ENCODE assay signal across 13 cellular contexts in genomic region chr10:14405076-14406065, GRCh38.
A peak's percentile ranks its signal among the peaks of the same experiment; 100 is the strongest.
DNase-seq lines count a peak whose midpoint lies in the region; ATAC-seq and TF ChIP-seq lines count a peak whose summit lies in the region.
"Had no signal": no experiment of that assay in that cellular context is flagged by ENCODE, and none has a peak within 500 bp of the region (broad histone marks: within the 10 kb centered on the region; RNA-seq: fewer than 3 reads in every experiment).

No MANE protein-coding gene starts in this region.

- peaks cover 28% of the 10 kb centered on the region for H3K27me3 Mint-ChIP-seq in activated T-helper 1 cell treated with anti-CD3 and anti-CD28 coated beads, Interleukin-12 subunit alpha, Interleukin-12 subunit beta, Interleukin-2, Interleukin-4 antibody, amounts not matched to agents 30 ng/mL and 10 ng/mL and 1 ng/mL, durations not matched to agents 14 hours and 24 hours and 36 hours (ENCODE audit: insufficient read depth)

- H3K27ac ChIP-seq in upper lobe of right lung = peak overlapping the region; percentile 11
- H3K27ac ChIP-seq: transverse colon had no signal

- DNase-seq in NCI-H526 (lab: John Stamatoyannopoulos, UW) (peak; percentile 12 to 24), NCI-H526 treated with DMSO at 0.1 percent for 48 hours (lab: John Stamatoyannopoulos, UW) (no peak), astrocyte of the spinal cord (ENCODE audit: low read depth, low spot score) (peak; percentile 94), iris pigment epithelial cell (ENCODE audit: low read depth) (peak; percentile 89), upper lobe of right lung (no peak), posterior vena cava (ENCODE audit: low spot score) (no peak)
- no peak for DNase-seq in activated T-helper 1 cell treated with anti-CD3 and anti-CD28 coated beads, Interleukin-12 subunit alpha, Interleukin-12 subunit beta, Interleukin-2, Interleukin-4 antibody, amounts not matched to agents 30 ng/mL and 10 ng/mL and 1 ng/mL, durations not matched to agents 14 hours and 24 hours and 36 hours (ENCODE audit: low spot score)
- DNase-seq: activated CD4-positive, alpha-beta T cell treated with anti-CD3 and anti-CD28 coated beads for 1 hour; activated naive CD4-positive, alpha-beta T cell treated with Interleukin-2 at 50 U/mL for 16 hours; naive B cell; NCI-H1436; transverse colon had no signal

- H3K4me3 ChIP-seq in astrocyte of the spinal cord (ENCODE audit: low read depth, low read length) (no peak overlapping the region), upper lobe of right lung (no peak overlapping the region)
- H3K4me3 ChIP-seq: transverse colon had no signal

- TF ChIP-seq CTCF in astrocyte of the spinal cord (IDR thresholded peaks at IDR 0.05; ENCODE audit: low read depth, low read length) = no peak
- TF ChIP-seq CTCF in upper lobe of right lung (IDR thresholded peaks at IDR 0.05) = no peak

- ATAC-seq in upper lobe of right lung = no peak
- no peak for ATAC-seq in HG03457 (IDR thresholded peaks at IDR 0.05; ENCODE audit: unreplicated experiment)

- no peaks in the 10 kb centered on the region for H3K36me3 Mint-ChIP-seq in activated T-helper 1 cell treated with anti-CD3 and anti-CD28 coated beads, Interleukin-12 subunit alpha, Interleukin-12 subunit beta, Interleukin-2, Interleukin-4 antibody, amounts not matched to agents 30 ng/mL and 10 ng/mL and 1 ng/mL, durations not matched to agents 14 hours and 24 hours and 36 hours (ENCODE audit: low read depth)

- H3K27me3 ChIP-seq in upper lobe of right lung = peaks cover 4% of the 10 kb centered on the region
- H3K27me3 ChIP-seq: transverse colon had no signal

- intact Hi-C loops in upper lobe of right lung (cut with DNase I) = no loop called here
- intact Hi-C loops in activated T-helper 1 cell treated with anti-CD3 and anti-CD28 coated beads, Interleukin-12 subunit alpha, Interleukin-12 subunit beta, Interleukin-2, Interleukin-4 antibody, amounts not matched to agents 30 ng/mL and 10 ng/mL and 1 ng/mL, durations not matched to agents 14 hours and 24 hours and 36 hours (cut with micrococcal nuclease) = no loop called here
- intact Hi-C loops in posterior vena cava (cut with DNase I) = no loop called here

- no peak overlapping the region for H3K4me3 Mint-ChIP-seq in activated T-helper 1 cell treated with anti-CD3 and anti-CD28 coated beads, Interleukin-12 subunit alpha, Interleukin-12 subunit beta, Interleukin-2, Interleukin-4 antibody, amounts not matched to agents 30 ng/mL and 10 ng/mL and 1 ng/mL, durations not matched to agents 14 hours and 24 hours and 36 hours
- H3K4me3 Mint-ChIP-seq: naive B cell had no signal

- peaks cover 8% of the 10 kb centered on the region for H3K9me3 Mint-ChIP-seq in activated T-helper 1 cell treated with anti-CD3 and anti-CD28 coated beads, Interleukin-12 subunit alpha, Interleukin-12 subunit beta, Interleukin-2, Interleukin-4 antibody, amounts not matched to agents 30 ng/mL and 10 ng/mL and 1 ng/mL, durations not matched to agents 14 hours and 24 hours and 36 hours

- in situ Hi-C loops in astrocyte of the spinal cord (cut with HindIII; ENCODE audit: low sequenced_read_pairs) = no loop called here

- no peaks in the 10 kb centered on the region for H3K9me3 ChIP-seq in upper lobe of right lung
- H3K9me3 ChIP-seq: transverse colon had no signal

- peaks cover 10% of the 10 kb centered on the region for H3K4me1 Mint-ChIP-seq in activated T-helper 1 cell treated with anti-CD3 and anti-CD28 coated beads, Interleukin-12 subunit alpha, Interleukin-12 subunit beta, Interleukin-2, Interleukin-4 antibody, amounts not matched to agents 30 ng/mL and 10 ng/mL and 1 ng/mL, durations not matched to agents 14 hours and 24 hours and 36 hours (ENCODE audit: low read depth)

- no peaks in the 10 kb centered on the region for H3K4me1 ChIP-seq in upper lobe of right lung
- H3K4me1 ChIP-seq: transverse colon had no signal

- no peaks in the 10 kb centered on the region for H3K36me3 ChIP-seq in upper lobe of right lung
- H3K36me3 ChIP-seq: transverse colon had no signal

- H3K27ac Mint-ChIP-seq in activated T-helper 1 cell treated with anti-CD3 and anti-CD28 coated beads, Interleukin-12 subunit alpha, Interleukin-12 subunit beta, Interleukin-2, Interleukin-4 antibody, amounts not matched to agents 30 ng/mL and 10 ng/mL and 1 ng/mL, durations not matched to agents 14 hours and 24 hours and 36 hours = no peak overlapping the region

Comparison
In these comparisons a context has a peak if more than half of its experiments do, and no peak if none do; other contexts are left out.
1. DNase-seq: peak in NCI-H526 (2 of 2), astrocyte of the spinal cord (single experiment) and iris pigment epithelial cell (single experiment); none in NCI-H526 treated with DMSO at 0.1 percent for 48 hours (single experiment), upper lobe of right lung (single experiment), activated T-helper 1 cell treated with anti-CD3 and anti-CD28 coated beads, Interleukin-12 subunit alpha, Interleukin-12 subunit beta, Interleukin-2, Interleukin-4 antibody, amounts not matched to agents 30 ng/mL and 10 ng/mL and 1 ng/mL, durations not matched to agents 14 hours and 24 hours and 36 hours (single experiment) and posterior vena cava (single experiment).